In genomic region chr7:38276096-38276857, GRCh38 we compare ENCODE assay signal across 16 cellular contexts.
DNase-seq lines count a peak whose midpoint lies in the region; ATAC-seq and TF ChIP-seq lines count a peak whose summit lies in the region.
"Had no signal": no experiment of that assay in that cellular context is flagged by ENCODE, and none has a peak within 500 bp of the region (broad histone marks: within the 10 kb centered on the region; RNA-seq: fewer than 3 reads in every experiment).

No MANE protein-coding gene starts in this region.

- ATAC-seq in natural killer cell treated with Interleukin-12 subunit alpha and Interleukin-12 subunit beta and Interleukin-15 and Interleukin-18, amount 100 ng/mL, for 72 hours = peak in 1 of 2 donors; percentile 44
- ATAC-seq in GM18511 (IDR thresholded peaks at IDR 0.05; ENCODE audit: unreplicated experiment) = no peak

- CTCF ChIA-PET in activated CD4-positive, alpha-beta T cell treated with anti-CD3 and anti-CD28 coated beads, Interleukin-2, amount 10 ng/mL, durations not matched to agents 7 days and 5 days (lab: Charles Lee) = no interaction called here

- TF ChIP-seq CTCF in VCaP (conservative IDR thresholded peaks at IDR 0.05) = no peak

- H3K27ac ChIP-seq in VCaP = peak overlapping the region; percentile 100
- H3K27ac ChIP-seq: esophagus squamous epithelium, prostate gland, WERI-Rb-1 had no signal

- in situ Hi-C loops in KBM-7 (cut with MboI; ENCODE audit: low pct_unique_long_range_greater_than_20kb, low sequenced_read_pairs) = no loop called here

- DNase-seq in activated CD4-positive, alpha-beta T cell treated with anti-CD3 and anti-CD28 coated beads, Interleukin-2, amount 10 ng/mL, durations not matched to agents 7 days and 5 days = no peak
- no peak for DNase-seq in activated CD4-positive, alpha-beta T cell treated with anti-CD3 and anti-CD28 coated beads for 4 hours
- DNase-seq in KBM-7 (peak; percentile 78), germinal center (ENCODE audit: low spot score) (no peak), NCI-H2171 treated with DMSO at 0.1 percent for 48 hours (lab: John Stamatoyannopoulos, UW) (no peak)
- no peak for DNase-seq in natural killer cell treated with Interleukin-12 subunit alpha and Interleukin-12 subunit beta and Interleukin-15 and Interleukin-18, amount 100 ng/mL, for 72 hours (ENCODE audit: low spot score)
- DNase-seq: esophagus squamous epithelium, HCEC 1CT, midbrain, NCI-H2081, NCI-H82, SHP77 treated with DMSO at 0.1 percent for 48 hours, WERI-Rb-1 had no signal

- no peaks in the 10 kb centered on the region for H3K27me3 Mint-ChIP-seq in activated CD4-positive, alpha-beta T cell treated with anti-CD3 and anti-CD28 coated beads, Interleukin-2, amount 10 ng/mL, durations not matched to agents 7 days and 5 days
- no peaks in the 10 kb centered on the region for H3K27me3 Mint-ChIP-seq in natural killer cell treated with Interleukin-12 subunit alpha and Interleukin-12 subunit beta and Interleukin-15 and Interleukin-18, amount 100 ng/mL, for 72 hours

- no peak overlapping the region for H3K27ac Mint-ChIP-seq in activated CD4-positive, alpha-beta T cell treated with anti-CD3 and anti-CD28 coated beads, Interleukin-2, amount 10 ng/mL, durations not matched to agents 7 days and 5 days
- peak overlapping the region; percentile 86 to 100 for H3K27ac Mint-ChIP-seq in natural killer cell treated with Interleukin-12 subunit alpha and Interleukin-12 subunit beta and Interleukin-15 and Interleukin-18, amount 100 ng/mL, for 72 hours

- H3K9me3 Mint-ChIP-seq in activated CD4-positive, alpha-beta T cell treated with anti-CD3 and anti-CD28 coated beads, Interleukin-2, amount 10 ng/mL, durations not matched to agents 7 days and 5 days = no peaks in the 10 kb centered on the region
- H3K9me3 Mint-ChIP-seq in natural killer cell treated with Interleukin-12 subunit alpha and Interleukin-12 subunit beta and Interleukin-15 and Interleukin-18, amount 100 ng/mL, for 72 hours = no peaks in the 10 kb centered on the region

- no peaks in the 10 kb centered on the region for H3K36me3 Mint-ChIP-seq in activated CD4-positive, alpha-beta T cell treated with anti-CD3 and anti-CD28 coated beads, Interleukin-2, amount 10 ng/mL, durations not matched to agents 7 days and 5 days (ENCODE audit: low read depth)
- peaks cover 4% of the 10 kb centered on the region for H3K36me3 Mint-ChIP-seq in natural killer cell treated with Interleukin-12 subunit alpha and Interleukin-12 subunit beta and Interleukin-15 and Interleukin-18, amount 100 ng/mL, for 72 hours

- POLR2A ChIA-PET in activated CD4-positive, alpha-beta T cell treated with anti-CD3 and anti-CD28 coated beads, Interleukin-2, amount 10 ng/mL, durations not matched to agents 7 days and 5 days (lab: Charles Lee) = no interaction called here

- no peaks in the 10 kb centered on the region for H3K4me1 Mint-ChIP-seq in activated CD4-positive, alpha-beta T cell treated with anti-CD3 and anti-CD28 coated beads, Interleukin-2, amount 10 ng/mL, durations not matched to agents 7 days and 5 days
- peaks cover 44 to 51% of the 10 kb centered on the region in 2 donors for H3K4me1 Mint-ChIP-seq in natural killer cell treated with Interleukin-12 subunit alpha and Interleukin-12 subunit beta and Interleukin-15 and Interleukin-18, amount 100 ng/mL, for 72 hours (ENCODE audit: low read depth in 2 of 2)

- peak overlapping the region; percentile 63 for H3K4me3 Mint-ChIP-seq in activated CD4-positive, alpha-beta T cell treated with anti-CD3 and anti-CD28 coated beads, Interleukin-2, amount 10 ng/mL, durations not matched to agents 7 days and 5 days
- peak overlapping the region; percentile 97 for H3K4me3 Mint-ChIP-seq in natural killer cell treated with Interleukin-12 subunit alpha and Interleukin-12 subunit beta and Interleukin-15 and Interleukin-18, amount 100 ng/mL, for 72 hours
